ENCODE assay signal across 33 cellular contexts in genomic region chr19:54408627-54409026, GRCh38. TPM values are rescaled to one million over a fixed set of nuclear protein-coding genes. Genes with fewer than 3 reads are reported as not detected.
"Had no signal": no experiment of that assay in that cellular context is flagged by ENCODE, and none has a peak within 500 bp of the region (broad histone marks: within the 10 kb centered on the region; RNA-seq: fewer than 3 reads in every experiment).

No MANE protein-coding gene starts in this region.

- H3K4me3 ChIP-seq: adrenal gland, body of pancreas, colonic mucosa, esophagus muscularis mucosa, gastrocnemius medialis, heart left ventricle had no signal

- H3K9me3 ChIP-seq: adrenal gland, body of pancreas, colonic mucosa, esophagus muscularis mucosa, gastrocnemius medialis, heart left ventricle had no signal

- H3K36me3 Mint-ChIP-seq: activated naive CD4-positive, alpha-beta T cell treated with anti-CD3 and anti-CD28 coated beads, Interleukin-2, amount 50 U/mL, for 24 hours had no signal

- H3K4me3 Mint-ChIP-seq: activated CD4-positive, alpha-beta memory T cell treated with anti-CD3 and anti-CD28 coated beads for 36 hours; activated CD4-positive, alpha-beta T cell treated with anti-CD3 and anti-CD28 coated beads for 36 hours; activated CD4-positive, alpha-beta T cell treated with anti-CD3 and anti-CD28 coated beads, Interleukin-2, amount 10 ng/mL, durations not matched to agents 24 days and 14 days; activated CD8-positive, alpha-beta memory T cell treated with anti-CD3 and anti-CD28 coated beads, Interleukin-2, amount 10 ng/mL, durations not matched to agents 7 days and 5 days; activated CD8-positive, alpha-beta T cell treated with anti-CD3 and anti-CD28 coated beads, Interleukin-2, amount 10 ng/mL, durations not matched to agents 7 days and 5 days; activated naive CD4-positive, alpha-beta T cell treated with anti-CD3 and anti-CD28 coated beads for 36 hours; activated naive CD4-positive, alpha-beta T cell treated with anti-CD3 and anti-CD28 coated beads, Interleukin-2, amount 50 U/mL, for 24 hours; activated naive CD8-positive, alpha-beta T cell treated with anti-CD3 and anti-CD28 coated beads for 36 hours; activated naive CD8-positive, alpha-beta T cell treated with anti-CD3 and anti-CD28 coated beads, Interleukin-2, amount 50 U/mL, for 24 hours; activated T-helper 1 cell treated with anti-CD3 and anti-CD28 coated beads, Interleukin-12 subunit alpha, Interleukin-12 subunit beta, Interleukin-2, Interleukin-4 antibody, amounts not matched to agents 30 ng/mL and 10 ng/mL and 1 ng/mL, durations not matched to agents 14 hours and 24 hours and 36 hours; endodermal cell had no signal

- DNase-seq: activated CD4-positive, alpha-beta memory T cell treated with anti-CD3 and anti-CD28 coated beads for 36 hours; activated CD4-positive, alpha-beta T cell treated with anti-CD3 and anti-CD28 coated beads for 36 hours; activated CD4-positive, alpha-beta T cell treated with anti-CD3 and anti-CD28 coated beads, Interleukin-2, amount 10 ng/mL, durations not matched to agents 24 days and 14 days; activated CD4-positive, CD25-positive, alpha-beta regulatory T cell; activated CD4-positive, CD25-positive, alpha-beta regulatory T cell treated with anti-CD3 and anti-CD28 coated beads, Interleukin-2, amount 50 U/mL, for 72 hours; activated CD8-positive, alpha-beta memory T cell treated with anti-CD3 and anti-CD28 coated beads, Interleukin-2, amount 10 ng/mL, durations not matched to agents 7 days and 5 days; activated CD8-positive, alpha-beta memory T cell treated with anti-CD3 and anti-CD28 coated beads, Interleukin-2, amount 50 U/mL, for 4 hours; activated CD8-positive, alpha-beta T cell treated with anti-CD3 and anti-CD28 coated beads, Interleukin-2, amount 10 ng/mL, durations not matched to agents 7 days and 5 days; activated effector memory CD4-positive, alpha-beta T cell treated with anti-CD3 and anti-CD28 coated beads, Interleukin-2, amount 50 U/mL, for 16 hours; activated naive CD4-positive, alpha-beta T cell treated with anti-CD3 and anti-CD28 coated beads for 36 hours; activated naive CD8-positive, alpha-beta T cell treated with anti-CD3 and anti-CD28 coated beads for 36 hours; activated naive CD8-positive, alpha-beta T cell treated with anti-CD3 and anti-CD28 coated beads, Interleukin-2, amount 50 U/mL, for 24 hours; activated T-cell treated with anti-CD3 and anti-CD28 coated beads, Interleukin-2, amount 50 U/mL, for 1 hour; activated T-cell treated with anti-CD3 and anti-CD28 coated beads, Interleukin-2, amount 50 U/mL, for 48 hours; adrenal gland; amygdala; body of pancreas; caudate nucleus; cerebellar nuclear complex; colonic mucosa; effector CD8-positive, alpha-beta T cell; endodermal cell; erythroblast; foreskin keratinocyte; gastrocnemius medialis; glutamatergic neuron; heart left ventricle; T-helper 1 cell; T-helper 2 cell had no signal

- H3K4me1 ChIP-seq: adrenal gland, body of pancreas, colonic mucosa, esophagus muscularis mucosa, foreskin keratinocyte, gastrocnemius medialis, heart left ventricle had no signal

- H3K36me3 ChIP-seq: adrenal gland, colonic mucosa, esophagus muscularis mucosa, gastrocnemius medialis, heart left ventricle had no signal

- H3K27me3 ChIP-seq: adrenal gland, body of pancreas, colonic mucosa, foreskin keratinocyte, gastrocnemius medialis had no signal

- H3K27ac Mint-ChIP-seq: activated CD4-positive, alpha-beta T cell treated with anti-CD3 and anti-CD28 coated beads for 36 hours; activated CD8-positive, alpha-beta memory T cell treated with anti-CD3 and anti-CD28 coated beads, Interleukin-2, amount 10 ng/mL, durations not matched to agents 7 days and 5 days; activated naive CD4-positive, alpha-beta T cell treated with anti-CD3 and anti-CD28 coated beads for 36 hours; activated naive CD8-positive, alpha-beta T cell treated with anti-CD3 and anti-CD28 coated beads for 36 hours; activated naive CD8-positive, alpha-beta T cell treated with anti-CD3 and anti-CD28 coated beads, Interleukin-2, amount 50 U/mL, for 24 hours; endodermal cell had no signal

- H3K9me3 Mint-ChIP-seq: activated naive CD4-positive, alpha-beta T cell treated with anti-CD3 and anti-CD28 coated beads, Interleukin-2, amount 50 U/mL, for 24 hours had no signal

- H3K27ac ChIP-seq: adrenal gland, body of pancreas, colonic mucosa, esophagus muscularis mucosa, foreskin keratinocyte, gastrocnemius medialis, heart left ventricle had no signal

- H3K4me1 Mint-ChIP-seq: activated CD4-positive, alpha-beta T cell treated with anti-CD3 and anti-CD28 coated beads for 36 hours; activated CD4-positive, alpha-beta T cell treated with anti-CD3 and anti-CD28 coated beads, Interleukin-2, amount 10 ng/mL, durations not matched to agents 24 days and 14 days; activated CD8-positive, alpha-beta memory T cell treated with anti-CD3 and anti-CD28 coated beads, Interleukin-2, amount 10 ng/mL, durations not matched to agents 7 days and 5 days; activated naive CD4-positive, alpha-beta T cell treated with anti-CD3 and anti-CD28 coated beads, Interleukin-2, amount 50 U/mL, for 24 hours; activated naive CD8-positive, alpha-beta T cell treated with anti-CD3 and anti-CD28 coated beads for 36 hours; activated naive CD8-positive, alpha-beta T cell treated with anti-CD3 and anti-CD28 coated beads, Interleukin-2, amount 50 U/mL, for 24 hours; endodermal cell had no signal

- ATAC-seq: activated CD4-positive, alpha-beta T cell treated with anti-CD3 and anti-CD28 coated beads for 36 hours; activated CD8-positive, alpha-beta memory T cell treated with anti-CD3 and anti-CD28 coated beads, Interleukin-2, amount 10 ng/mL, durations not matched to agents 7 days and 5 days; activated CD8-positive, alpha-beta T cell treated with anti-CD3 and anti-CD28 coated beads, Interleukin-2, amount 10 ng/mL, durations not matched to agents 7 days and 5 days; activated naive CD8-positive, alpha-beta T cell treated with anti-CD3 and anti-CD28 coated beads, Interleukin-2, amount 50 U/mL, for 24 hours; body of pancreas; foreskin keratinocyte; gastrocnemius medialis; heart left ventricle had no signal

RNA-seq across cellular contexts. Expression of gene TTYH1, which starts 6.6 kb away (rescaled TPM):
- total RNA-seq: activated CD4-positive, alpha-beta memory T cell treated with anti-CD3 and anti-CD28 coated beads for 36 hours; activated naive CD4-positive, alpha-beta T cell treated with anti-CD3 and anti-CD28 coated beads for 36 hours; dermis microvascular lymphatic vessel endothelial cell; foreskin keratinocyte had no signal
- polyA plus RNA-seq: foreskin keratinocyte had no signal

RNA-seq across cellular contexts. Expression of gene LAIR1, which starts 43.9 kb away (rescaled TPM):
- total RNA-seq: dermis microvascular lymphatic vessel endothelial cell, endodermal cell, foreskin keratinocyte had no signal
- polyA plus RNA-seq: foreskin keratinocyte had no signal
